In genomic region chr3:84586427-84586826, GRCh38 we compare ENCODE assay signal across 7 cellular contexts.
"Had no signal": no experiment of that assay in that cellular context is flagged by ENCODE, and none has a peak within 500 bp of the region (broad histone marks: within the 10 kb centered on the region; RNA-seq: fewer than 3 reads in every experiment).

No MANE protein-coding gene starts in this region.

- H3K4me3 ChIP-seq: K562 had no signal

- H3K9ac ChIP-seq: KMS-11 had no signal

- H3K27ac ChIP-seq: HL-60, KMS-11 had no signal

- H3K4me2 ChIP-seq: KMS-11 had no signal

- ATAC-seq: HepG2, K562 had no signal

- DNase-seq: IMR-90, KBM-7, KG1 had no signal
